9 cellular contexts compared by ENCODE assay signal in genomic region chr14:85528080-85528881, GRCh38. TPM values are rescaled to one million over a fixed set of nuclear protein-coding genes. Genes with fewer than 3 reads are reported as not detected.
A peak's percentile ranks its signal among the peaks of the same experiment; 100 is the strongest.
DNase-seq lines count a peak whose midpoint lies in the region; ATAC-seq and TF ChIP-seq lines count a peak whose summit lies in the region.
"Had no signal": no experiment of that assay in that cellular context is flagged by ENCODE, and none has a peak within 500 bp of the region (broad histone marks: within the 10 kb centered on the region; RNA-seq: fewer than 3 reads in every experiment).

No MANE protein-coding gene starts in this region.

- no peaks in the 10 kb centered on the region for H3K9me3 ChIP-seq in effector memory CD4-positive, alpha-beta T cell (ENCODE audit: control insufficient read depth, low read length)

- peaks cover 6% of the 10 kb centered on the region for H3K27me3 ChIP-seq in effector memory CD4-positive, alpha-beta T cell (replicated peaks; ENCODE audit: control insufficient read depth, insufficient read depth, low read length, poor library complexity, severe bottlenecking)

- TF ChIP-seq CTCF in mesothelial cell of epicardium (IDR thresholded peaks at IDR 0.05; ENCODE audit: unreplicated experiment), result no peak

- H3K27ac ChIP-seq in effector memory CD4-positive, alpha-beta T cell (ENCODE audit: insufficient read depth, low read length, poor library complexity, severe bottlenecking), result no peak overlapping the region

- no peaks in the 10 kb centered on the region for H3K9me3 Mint-ChIP-seq in mesothelial cell of epicardium

- DNase-seq in Daoy (ENCODE audit: low read depth), result peak; percentile 71
- peak; percentile 93 for DNase-seq in NCI-H748 (lab: John Stamatoyannopoulos, UW; ENCODE audit: unreplicated experiment)
- peak; percentile 64 for DNase-seq in epidermal melanocyte (ENCODE audit: insufficient read length, low spot score)
- no peak for DNase-seq in mesothelial cell of epicardium (ENCODE audit: low spot score in 2 of 2, unreplicated experiment in 2 of 2)
- DNase-seq in NK-92 treated with Interleukin-12 subunit alpha and Interleukin-12 subunit beta, amount 100 ng/mL, for 24 hours (lab: John Stamatoyannopoulos, UW), result no peak
- no peak for DNase-seq in effector memory CD4-positive, alpha-beta T cell

- H3K36me3 ChIP-seq in effector memory CD4-positive, alpha-beta T cell (ENCODE audit: control insufficient read depth, insufficient read depth, low read length), result no peaks in the 10 kb centered on the region

- ATAC-seq in GM18502 (IDR thresholded peaks at IDR 0.05; ENCODE audit: poor library complexity, unreplicated experiment) (no peak), GM19455 (IDR thresholded peaks at IDR 0.05; ENCODE audit: unreplicated experiment) (no peak)
- ATAC-seq: HCT116 had no signal

- no peak overlapping the region for H3K4me3 ChIP-seq in effector memory CD4-positive, alpha-beta T cell (ENCODE audit: insufficient read depth, low read depth, low read length, poor library complexity, severe bottlenecking)

- H3K4me1 ChIP-seq in effector memory CD4-positive, alpha-beta T cell (ENCODE audit: control insufficient read depth, insufficient read depth, low read length, poor library complexity, severe bottlenecking), result no peaks in the 10 kb centered on the region

- H3K27ac Mint-ChIP-seq in mesothelial cell of epicardium, result peak overlapping the region; percentile 85

- peaks cover 39% of the 10 kb centered on the region for H3K4me1 Mint-ChIP-seq in mesothelial cell of epicardium

- no peaks in the 10 kb centered on the region for H3K36me3 Mint-ChIP-seq in mesothelial cell of epicardium

- H3K27me3 Mint-ChIP-seq in mesothelial cell of epicardium (ENCODE audit: low read depth), result no peaks in the 10 kb centered on the region

- peak overlapping the region; percentile 93 for H3K4me3 Mint-ChIP-seq in mesothelial cell of epicardium

RNA-seq across cellular contexts. Expression of gene FLRT2, which starts 1.7 kb away (rescaled TPM):
- 0.03 and 0.86 TPM in 2 replicates for total RNA-seq in Daoy (2014; rRNA removed; shearing (Covaris generic))
- total RNA-seq in mesothelial cell of epicardium, result 143 to 150 TPM (median 148 TPM) in 3 replicates

Comparison
In these comparisons a context has a peak if more than half of its experiments do, and no peak if none do; other contexts are left out.
1. DNase-seq: peak in Daoy (single experiment), NCI-H748 (single experiment) and epidermal melanocyte (single experiment); none in mesothelial cell of epicardium (0 of 2), NK-92 treated with Interleukin-12 subunit alpha and Interleukin-12 subunit beta, amount 100 ng/mL, for 24 hours (single experiment) and effector memory CD4-positive, alpha-beta T cell (0 of 3).
2. RNA of gene FLRT2, which starts 1.7 kb away (total RNA-seq): 143 to 150 TPM in mesothelial cell of epicardium; 0.03 to 0.86 TPM in Daoy; every median in the first group is over 10 times any median in the second.